In genomic region chr1:178038372-178038771, GRCh38 we compare ENCODE assay signal across 1 cellular context.
TF ChIP-seq lines count a peak whose summit lies in the region.

No MANE protein-coding gene starts in this region.

TF ChIP-seq in H1, 55 proteins besides CTCF, POLR2A, EP300 and RAD21 (continued from another document):
- TF ChIP-seq CHD7 (IDR thresholded peaks at IDR 0.05; ENCODE audit: insufficient replicate concordance, low read length): no peak
